Comparison of ENCODE assay signal across 9 cellular contexts in genomic region chr10:75283150-75284096, GRCh38. TPM values are rescaled to one million over a fixed set of nuclear protein-coding genes. Genes with fewer than 3 reads are reported as not detected.
DNase-seq lines count a peak whose midpoint lies in the region; ATAC-seq, FAIRE-seq and TF ChIP-seq lines count a peak whose summit lies in the region.
"Had no signal": no experiment of that assay in that cellular context is flagged by ENCODE, and none has a peak within 500 bp of the region (broad histone marks: within the 10 kb centered on the region; RNA-seq: fewer than 3 reads in every experiment).

No MANE protein-coding gene starts in this region.

- no peak for TF ChIP-seq CTCF in heart right ventricle (IDR thresholded peaks at IDR 0.05)
- no peak for TF ChIP-seq CTCF in parathyroid adenoma (IDR thresholded peaks at IDR 0.05)

- no peaks in the 10 kb centered on the region for H3K9me2 ChIP-seq in GM23248 (ENCODE audit: insufficient read depth)

- H3K4me3 ChIP-seq in GM23248: no peak overlapping the region
- H3K4me3 ChIP-seq in SJCRH30: peak overlapping the region; percentile 44
- H3K4me3 ChIP-seq in heart right ventricle: peak overlapping the region in 8 of 10 donors; percentile 3 to 41 (median 36)
- H3K4me3 ChIP-seq in parathyroid adenoma (ENCODE audit: low read depth, low read length): no peak overlapping the region
- H3K4me3 ChIP-seq: SJSA1 had no signal

- WGBS in GM23248 (ENCODE audit: low coverage in 1 of 2, low lambda C conversion rate in 2 of 2, missing lambda C conversion rate in 2 of 2), 2 experiments: 33 to 38% methylated on average over 20 to 21 of the region's 21 CpGs
- 12 to 19% methylated on average over 21 of the region's 21 CpGs for WGBS in heart right ventricle, 2 donors

- peak; percentile 50 to 81 (median 73) for ATAC-seq in heart right ventricle
- no peak for ATAC-seq in GM19395 (IDR thresholded peaks at IDR 0.05; ENCODE audit: unreplicated experiment)
- ATAC-seq in HG02798 (IDR thresholded peaks at IDR 0.05; ENCODE audit: poor library complexity, unreplicated experiment): no peak

- H3F3A ChIP-seq in GM23248 (ENCODE audit: insufficient read depth): no peaks in the 10 kb centered on the region

- DNase-seq in GM23248: peak; percentile 71
- peak; percentile 41 to 55 for DNase-seq in SJCRH30
- DNase-seq in heart right ventricle: no peak
- no peak for DNase-seq in NAMALWA (ENCODE audit: low spot score)
- no peak for DNase-seq in H54 (ENCODE audit: insufficient read length, low spot score)

- no peak for TF ChIP-seq POLR2A in H54 (IDR thresholded peaks at IDR 0.05; ENCODE audit: low read depth, low read length)

- H3K27me3 ChIP-seq in GM23248 (replicated peaks; ENCODE audit: insufficient read depth): peaks cover 40% of the 10 kb centered on the region
- H3K27me3 ChIP-seq in SJCRH30: no peaks in the 10 kb centered on the region
- H3K27me3 ChIP-seq in heart right ventricle: no peaks in the 10 kb centered on the region
- H3K27me3 ChIP-seq in parathyroid adenoma (ENCODE audit: control insufficient read depth, insufficient read depth, low read length): no peaks in the 10 kb centered on the region

- H3K79me2 ChIP-seq in GM23248 (ENCODE audit: insufficient read depth) (no peaks in the 10 kb centered on the region), parathyroid adenoma (no peaks in the 10 kb centered on the region)

- H3K4me1 ChIP-seq in GM23248 (ENCODE audit: insufficient read depth) (peaks cover 9% of the 10 kb centered on the region), SJCRH30 (peaks cover 6% of the 10 kb centered on the region; the same call in 1 of the 2 replicates), heart right ventricle (peaks cover 0 to 14% (median 5%) of the 10 kb centered on the region in 9 donors), parathyroid adenoma (peaks cover 10% of the 10 kb centered on the region)
- H3K4me1 ChIP-seq: SJSA1 had no signal

- peak overlapping the region; percentile 2; the same call in 1 of the 2 replicates for H2AFZ ChIP-seq in GM23248
- peak overlapping the region; percentile 86 for H2AFZ ChIP-seq in parathyroid adenoma

- in situ Hi-C loops in GM23248 (cut with MboI): no loop called here

- no peak overlapping the region for H3K9ac ChIP-seq in GM23248
- no peak overlapping the region for H3K9ac ChIP-seq in parathyroid adenoma

- no peak overlapping the region for H3K27ac ChIP-seq in GM23248
- H3K27ac ChIP-seq in SJCRH30: no peak overlapping the region
- H3K27ac ChIP-seq in heart right ventricle: peak overlapping the region in 8 of 10 donors; percentile 45 to 75 (median 54)
- H3K27ac ChIP-seq in parathyroid adenoma: peak overlapping the region; percentile 40
- H3K27ac ChIP-seq: SJSA1 had no signal

- no peaks in the 10 kb centered on the region for H4K20me1 ChIP-seq in GM23248 (ENCODE audit: insufficient read depth)

- no peak for FAIRE-seq in H54 (lab: Jason Lieb, UNC)

- intact Hi-C loops in heart right ventricle (cut with DNase I): no loop called here

- H3K9me3 ChIP-seq in GM23248 (ENCODE audit: low read depth) (no peaks in the 10 kb centered on the region), SJCRH30 (replicated peaks) (no peaks in the 10 kb centered on the region), heart right ventricle (no peaks in the 10 kb centered on the region), parathyroid adenoma (ENCODE audit: control insufficient read depth, low read length) (no peaks in the 10 kb centered on the region)
- H3K9me3 ChIP-seq: SJSA1 had no signal

- H3K36me3 ChIP-seq in GM23248 (ENCODE audit: low read depth): no peaks in the 10 kb centered on the region
- no peaks in the 10 kb centered on the region for H3K36me3 ChIP-seq in SJCRH30
- no peaks in the 10 kb centered on the region for H3K36me3 ChIP-seq in heart right ventricle
- no peaks in the 10 kb centered on the region for H3K36me3 ChIP-seq in parathyroid adenoma (ENCODE audit: control insufficient read depth, insufficient read depth, low read length)
- H3K36me3 ChIP-seq: SJSA1 had no signal

- H3K4me2 ChIP-seq in GM23248 (ENCODE audit: unreplicated experiment) (peak overlapping the region; percentile 11), parathyroid adenoma (ENCODE audit: low read length) (no peak overlapping the region)

RNA-seq across cellular contexts. Expression of gene COMTD1, which starts 47.7 kb away (rescaled TPM):
- total RNA-seq in GM23248 (2014; rRNA removed; shearing (Covaris generic)): 12.6 and 38.3 TPM in 2 replicates
- polyA plus RNA-seq in GM23248 (2016; fragmentation: Nextera tagmentation; extraction: Ambion mirVana) (8.8 and 9.3 TPM in 2 replicates), heart right ventricle (100 to 1,000 TPM; 103 to 254 TPM)
- 5.6 and 6.1 TPM in 2 replicates for total RNA-seq in SJCRH30 (2014; rRNA removed; shearing (Covaris generic))
- 10 to 100 TPM; 16.4 to 51.5 (median 29.4) TPM for total RNA-seq in heart right ventricle

Comparison
In these comparisons a context has a peak if more than half of its experiments do, and no peak if none do; other contexts are left out.
1. DNase-seq: peak in GM23248 (single experiment) and SJCRH30 (2 of 2); none in heart right ventricle (0 of 2), NAMALWA (single experiment) and H54 (single experiment).
2. H3K27ac ChIP-seq: peak in heart right ventricle (8 of 10) and parathyroid adenoma (single experiment); none in GM23248 (single experiment) and SJCRH30 (single experiment).
3. H3K4me3 ChIP-seq: peak in SJCRH30 (single experiment) and heart right ventricle (8 of 10); none in GM23248 (single experiment) and parathyroid adenoma (single experiment).
4. ATAC-seq: peak in heart right ventricle (8 of 8); none in GM19395 (single experiment) and HG02798 (single experiment).